ENCODE assay signal across 35 cellular contexts in the genomic region with DNA sequence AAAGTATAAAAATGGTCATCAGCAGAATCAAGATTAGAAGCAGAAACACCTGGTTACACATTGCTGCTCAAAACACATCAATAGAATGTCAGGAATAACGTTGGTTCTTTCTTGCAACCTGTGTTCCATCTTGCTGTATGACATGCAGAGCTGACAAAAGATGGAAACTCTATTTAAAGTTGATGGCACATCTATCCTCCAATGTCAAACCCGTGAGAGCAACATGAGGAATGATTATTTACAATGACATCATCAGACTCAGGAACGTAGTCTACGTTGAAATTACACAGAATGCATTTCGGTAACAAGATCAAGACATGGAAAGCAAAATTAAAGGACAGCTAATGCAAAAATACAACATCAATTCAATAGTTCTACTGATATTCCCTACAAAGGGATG.
"Had no signal": no experiment of that assay in that cellular context is flagged by ENCODE, and none has a peak within 500 bp of the region (broad histone marks: within the 10 kb centered on the region; RNA-seq: fewer than 3 reads in every experiment).

No MANE protein-coding gene starts in this region.

- H3K27me3 ChIP-seq: ascending aorta, breast epithelium, dorsolateral prefrontal cortex, heart left ventricle had no signal

- H3K4me1 ChIP-seq: breast epithelium had no signal

- H3K4me3 ChIP-seq: ascending aorta, breast epithelium, coronary artery, dorsolateral prefrontal cortex, heart left ventricle had no signal

- H3K36me3 ChIP-seq: ascending aorta, breast epithelium had no signal

- H3K27ac Mint-ChIP-seq: activated B cell treated with CpG ODN at 0.5 μM for 24 hours; activated CD4-positive, alpha-beta memory T cell treated with anti-CD3 and anti-CD28 coated beads for 36 hours; activated CD8-positive, alpha-beta memory T cell treated with anti-CD3 and anti-CD28 coated beads, Interleukin-2, amount 10 ng/mL, durations not matched to agents 7 days and 5 days; activated CD8-positive, alpha-beta T cell treated with anti-CD3 and anti-CD28 coated beads, Interleukin-2, amount 10 ng/mL, durations not matched to agents 7 days and 5 days; activated naive CD4-positive, alpha-beta T cell treated with anti-CD3 and anti-CD28 coated beads for 36 hours; activated naive CD4-positive, alpha-beta T cell treated with anti-CD3 and anti-CD28 coated beads, Interleukin-2, amount 50 U/mL, for 24 hours; activated naive CD8-positive, alpha-beta T cell treated with anti-CD3 and anti-CD28 coated beads for 36 hours; activated T-helper 1 cell treated with anti-CD3 and anti-CD28 coated beads, Interleukin-12 subunit alpha, Interleukin-12 subunit beta, Interleukin-2, Interleukin-4 antibody, amounts not matched to agents 30 ng/mL and 10 ng/mL and 1 ng/mL, durations not matched to agents 14 hours and 24 hours and 36 hours; activated T-helper 2 cell treated with anti-CD3 and anti-CD28 coated beads, Interferon-gamma antibody, Interleukin-2, Interleukin-4, amounts not matched to agents 10 μg/mL and 5 μg/mL and 100 μg/mL, durations not matched to agents 14 hours and 24 hours and 36 hours; brain; dendritic cell treated with granulocyte-macrophage colony-stimulating factor and Interleukin-4, amounts not matched to agents 40 ng/mL and 50 ng/mL, for 4 days; endodermal cell; T-helper 17 cell; T-helper 2 cell treated with Interferon-gamma antibody and Interleukin-4, amounts not matched to agents 5 μg/mL and 100 μg/mL, for 36 hours had no signal

- H3K9me3 ChIP-seq: ascending aorta, breast epithelium, heart left ventricle had no signal

- H3K36me3 Mint-ChIP-seq: activated CD4-positive, alpha-beta memory T cell treated with anti-CD3 and anti-CD28 coated beads for 36 hours; activated CD8-positive, alpha-beta memory T cell treated with anti-CD3 and anti-CD28 coated beads, Interleukin-2, amount 10 ng/mL, durations not matched to agents 7 days and 5 days; brain had no signal

- ATAC-seq: activated CD4-positive, CD25-positive, alpha-beta regulatory T cell treated with anti-CD3 and anti-CD28 coated beads, Interleukin-2, amount 50 U/mL, for 24 hours; activated CD8-positive, alpha-beta memory T cell treated with anti-CD3 and anti-CD28 coated beads, Interleukin-2, amount 10 ng/mL, durations not matched to agents 7 days and 5 days; activated CD8-positive, alpha-beta T cell treated with anti-CD3 and anti-CD28 coated beads, Interleukin-2, amount 10 ng/mL, durations not matched to agents 7 days and 5 days; esophagus mucosa; T-helper 17 cell had no signal

- H3K4me1 Mint-ChIP-seq: central memory CD8-positive, alpha-beta T cell had no signal

- H3K27ac ChIP-seq: ascending aorta, breast epithelium, coronary artery, dorsolateral prefrontal cortex, WERI-Rb-1 had no signal

- H3K27me3 Mint-ChIP-seq: activated B cell treated with CpG ODN at 0.5 μM for 24 hours; activated CD4-positive, alpha-beta memory T cell treated with anti-CD3 and anti-CD28 coated beads for 36 hours; activated CD8-positive, alpha-beta memory T cell treated with anti-CD3 and anti-CD28 coated beads, Interleukin-2, amount 10 ng/mL, durations not matched to agents 7 days and 5 days; activated naive CD4-positive, alpha-beta T cell treated with anti-CD3 and anti-CD28 coated beads, Interleukin-2, amount 50 U/mL, for 24 hours; activated naive CD8-positive, alpha-beta T cell treated with anti-CD3 and anti-CD28 coated beads for 36 hours; brain; central memory CD8-positive, alpha-beta T cell; dendritic cell treated with granulocyte-macrophage colony-stimulating factor and Interleukin-4, amounts not matched to agents 40 ng/mL and 50 ng/mL, for 4 days had no signal

- H3K9me3 Mint-ChIP-seq: activated B cell treated with CpG ODN at 0.5 μM for 24 hours; activated CD4-positive, alpha-beta memory T cell treated with anti-CD3 and anti-CD28 coated beads for 36 hours; activated naive CD4-positive, alpha-beta T cell treated with anti-CD3 and anti-CD28 coated beads for 36 hours; activated naive CD4-positive, alpha-beta T cell treated with anti-CD3 and anti-CD28 coated beads, Interleukin-2, amount 50 U/mL, for 24 hours; activated naive CD8-positive, alpha-beta T cell treated with anti-CD3 and anti-CD28 coated beads for 36 hours; activated T-helper 1 cell treated with anti-CD3 and anti-CD28 coated beads, Interleukin-12 subunit alpha, Interleukin-12 subunit beta, Interleukin-2, Interleukin-4 antibody, amounts not matched to agents 30 ng/mL and 10 ng/mL and 1 ng/mL, durations not matched to agents 14 hours and 24 hours and 36 hours; activated T-helper 2 cell treated with anti-CD3 and anti-CD28 coated beads, Interferon-gamma antibody, Interleukin-2, Interleukin-4, amounts not matched to agents 10 μg/mL and 5 μg/mL and 100 μg/mL, durations not matched to agents 14 hours and 24 hours and 36 hours; central memory CD8-positive, alpha-beta T cell; dendritic cell treated with granulocyte-macrophage colony-stimulating factor and Interleukin-4, amounts not matched to agents 40 ng/mL and 50 ng/mL, for 4 days; endodermal cell; T-helper 2 cell treated with Interferon-gamma antibody and Interleukin-4, amounts not matched to agents 5 μg/mL and 100 μg/mL, for 36 hours had no signal

- FAIRE-seq: frontal cortex had no signal

- DNase-seq: activated B cell treated with CpG ODN at 0.5 μM for 24 hours; activated CD4-positive, alpha-beta memory T cell treated with anti-CD3 and anti-CD28 coated beads for 36 hours; activated CD4-positive, alpha-beta T cell treated with anti-CD3 and anti-CD28 coated beads for 48 hours; activated CD4-positive, alpha-beta T cell treated with anti-CD3 and anti-CD28 coated beads, Interleukin-2, amount 50 U/mL, for 1 hour; activated CD8-positive, alpha-beta memory T cell treated with anti-CD3 and anti-CD28 coated beads, Interleukin-2, amount 10 ng/mL, durations not matched to agents 7 days and 5 days; activated CD8-positive, alpha-beta memory T cell treated with anti-CD3 and anti-CD28 coated beads, Interleukin-2, amount 50 U/mL, for 4 hours; activated CD8-positive, alpha-beta T cell treated with anti-CD3 and anti-CD28 coated beads, Interleukin-2, amount 10 ng/mL, durations not matched to agents 7 days and 5 days; activated effector memory CD4-positive, alpha-beta T cell treated with anti-CD3 and anti-CD28 coated beads, Interleukin-2, amount 50 U/mL, for 16 hours; activated naive CD4-positive, alpha-beta T cell treated with anti-CD3 and anti-CD28 coated beads for 36 hours; activated naive CD8-positive, alpha-beta T cell treated with anti-CD3 and anti-CD28 coated beads for 36 hours; activated T-cell treated with anti-CD3 and anti-CD28 coated beads, Interleukin-2, amount 50 U/mL, for 1 hour; activated T-cell treated with anti-CD3 and anti-CD28 coated beads, Interleukin-2, amount 50 U/mL, for 48 hours; dorsolateral prefrontal cortex; effector memory CD4-positive, alpha-beta T cell; endodermal cell; foreskin fibroblast; glutamatergic neuron; T-helper 1 cell; T-helper 17 cell; T1000; WERI-Rb-1 had no signal

- H3K4me3 Mint-ChIP-seq: activated B cell treated with CpG ODN at 0.5 μM for 24 hours; activated CD4-positive, alpha-beta memory T cell treated with anti-CD3 and anti-CD28 coated beads for 36 hours; activated CD8-positive, alpha-beta memory T cell treated with anti-CD3 and anti-CD28 coated beads, Interleukin-2, amount 10 ng/mL, durations not matched to agents 7 days and 5 days; activated CD8-positive, alpha-beta T cell treated with anti-CD3 and anti-CD28 coated beads, Interleukin-2, amount 10 ng/mL, durations not matched to agents 7 days and 5 days; activated naive CD4-positive, alpha-beta T cell treated with anti-CD3 and anti-CD28 coated beads for 36 hours; activated naive CD4-positive, alpha-beta T cell treated with anti-CD3 and anti-CD28 coated beads, Interleukin-2, amount 50 U/mL, for 24 hours; activated naive CD8-positive, alpha-beta T cell treated with anti-CD3 and anti-CD28 coated beads for 36 hours; activated T-helper 1 cell treated with anti-CD3 and anti-CD28 coated beads, Interleukin-12 subunit alpha, Interleukin-12 subunit beta, Interleukin-2, Interleukin-4 antibody, amounts not matched to agents 30 ng/mL and 10 ng/mL and 1 ng/mL, durations not matched to agents 14 hours and 24 hours and 36 hours; brain; central memory CD8-positive, alpha-beta T cell; dendritic cell treated with granulocyte-macrophage colony-stimulating factor and Interleukin-4, amounts not matched to agents 40 ng/mL and 50 ng/mL, for 4 days; endodermal cell; T-helper 17 cell; T-helper 2 cell treated with Interferon-gamma antibody and Interleukin-4, amounts not matched to agents 5 μg/mL and 100 μg/mL, for 36 hours had no signal
